In the genomic region with DNA sequence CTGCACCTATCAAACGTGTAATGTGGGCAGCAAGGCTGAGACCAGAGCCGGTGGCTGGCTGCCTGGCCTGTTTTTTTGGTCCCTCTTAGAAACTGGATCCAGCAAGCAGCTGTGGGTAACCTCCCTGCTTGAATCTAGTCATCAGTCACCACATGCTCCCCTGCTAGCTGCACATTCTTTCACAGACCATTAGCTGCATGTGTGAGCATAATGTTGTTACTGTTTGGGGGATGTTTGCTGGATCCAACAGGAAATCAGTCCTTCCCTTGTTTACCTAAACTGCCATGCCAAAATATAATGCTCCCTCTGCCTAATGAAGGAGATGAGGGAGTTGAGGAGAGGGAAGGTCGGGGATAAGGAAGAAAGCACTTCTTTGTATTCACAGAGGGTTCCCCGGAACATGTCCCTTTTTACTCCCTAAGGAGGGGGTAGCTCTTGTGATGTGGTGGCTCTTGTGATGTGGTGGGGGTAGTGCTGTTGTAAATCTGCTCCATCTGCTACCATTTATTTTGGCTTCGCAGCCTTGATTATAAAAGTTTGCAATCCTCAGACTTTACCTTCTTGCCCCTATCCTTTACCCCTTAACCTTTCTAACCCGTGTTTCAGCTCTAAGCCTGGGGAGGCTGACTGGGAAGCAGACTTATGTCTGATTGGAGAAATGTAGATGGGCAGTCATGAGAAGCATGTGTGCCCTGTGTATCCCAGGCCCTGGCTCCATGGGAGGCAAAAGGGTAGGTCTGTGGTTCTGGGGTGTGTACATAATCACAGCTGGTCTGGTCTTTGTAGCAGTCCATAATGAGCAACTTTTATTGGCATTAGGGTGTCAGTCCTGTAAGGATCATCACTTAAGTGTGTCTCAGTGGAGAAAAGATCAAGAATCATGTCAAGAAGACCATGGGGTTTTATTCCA, we compare ENCODE assay signal across 17 cellular contexts. TPM values are rescaled to one million over a fixed set of nuclear protein-coding genes. Genes with fewer than 3 reads are reported as not detected.
DNase-seq lines count a peak whose midpoint lies in the region; FAIRE-seq and TF ChIP-seq lines count a peak whose summit lies in the region.
"Had no signal": no experiment of that assay in that cellular context is flagged by ENCODE, and none has a peak within 500 bp of the region (broad histone marks: within the 10 kb centered on the region; RNA-seq: fewer than 3 reads in every experiment).

No MANE protein-coding gene starts in this region.

- no peaks in the 10 kb centered on the region for H3K9me3 ChIP-seq in SJCRH30 (replicated peaks)
- H3K9me3 ChIP-seq in hepatocyte (ENCODE audit: low read depth): no peaks in the 10 kb centered on the region
- H3K9me3 ChIP-seq in Caco-2: no peaks in the 10 kb centered on the region

- no peaks in the 10 kb centered on the region for H4K20me1 ChIP-seq in hepatocyte (ENCODE audit: insufficient read depth, poor library complexity, severe bottlenecking)

- H3K27me3 ChIP-seq in SJCRH30 (no peaks in the 10 kb centered on the region), hepatocyte (no peaks in the 10 kb centered on the region), Caco-2 (replicated peaks; ENCODE audit: control insufficient read depth, insufficient read depth, low read length) (no peaks in the 10 kb centered on the region)

- FAIRE-seq in GM12891 (lab: Jason Lieb, UNC): no peak
- FAIRE-seq in frontal cortex (lab: Jason Lieb, UNC): no peak
- FAIRE-seq: endothelial cell of umbilical vein had no signal

- H3K27ac Mint-ChIP-seq in Caco-2 (ENCODE audit: unreplicated experiment): no peak overlapping the region
- H3K27ac Mint-ChIP-seq: stimulated activated naive CD8-positive, alpha-beta T cell treated with anti-CD3 and anti-CD28 coated beads, Interleukin-15, Interleukin-2, amounts not matched to agents 100 ng/mL and 50 ng/mL, for 24 hours had no signal

- no peaks in the 10 kb centered on the region for H3K4me1 Mint-ChIP-seq in Caco-2 (ENCODE audit: low read depth, unreplicated experiment)

- H3K36me3 ChIP-seq in SJCRH30: peaks cover 18% of the 10 kb centered on the region
- no peaks in the 10 kb centered on the region for H3K36me3 ChIP-seq in hepatocyte (replicated peaks; ENCODE audit: insufficient read depth, low read depth)
- peaks cover 1% of the 10 kb centered on the region; the same call in 1 of the 2 replicates for H3K36me3 ChIP-seq in Caco-2 (ENCODE audit: control insufficient read depth, insufficient read depth, low read length)

- H3K27ac ChIP-seq in SJCRH30 (peak overlapping the region; percentile 76), hepatocyte (peak overlapping the region; percentile 8)

- no peaks in the 10 kb centered on the region for H3K9me3 Mint-ChIP-seq in Caco-2 (ENCODE audit: unreplicated experiment)
- H3K9me3 Mint-ChIP-seq: stimulated activated naive CD8-positive, alpha-beta T cell treated with anti-CD3 and anti-CD28 coated beads, Interleukin-15, Interleukin-2, amounts not matched to agents 100 ng/mL and 50 ng/mL, for 24 hours had no signal

- no peaks in the 10 kb centered on the region for H3K27me3 Mint-ChIP-seq in Caco-2 (ENCODE audit: insufficient read depth, unreplicated experiment)
- H3K27me3 Mint-ChIP-seq: stimulated activated naive CD8-positive, alpha-beta T cell treated with anti-CD3 and anti-CD28 coated beads, Interleukin-15, Interleukin-2, amounts not matched to agents 100 ng/mL and 50 ng/mL, for 24 hours had no signal

- intact Hi-C loops in Caco-2 (cut with micrococcal nuclease; ENCODE audit: unreplicated experiment): no loop called here

- no peak overlapping the region for H2AFZ ChIP-seq in hepatocyte

- H3K4me1 ChIP-seq in SJCRH30: peaks cover 22% of the 10 kb centered on the region
- peaks cover 4% of the 10 kb centered on the region for H3K4me1 ChIP-seq in hepatocyte (ENCODE audit: insufficient read depth)
- H3K4me1 ChIP-seq in Caco-2: no peaks in the 10 kb centered on the region

- DNase-seq in GM03348 (ENCODE audit: low spot score) (peak; percentile 57), SJCRH30 (peak; percentile 80 to 91), hepatocyte (ENCODE audit: low spot score) (no peak), skeletal muscle cell (ENCODE audit: low read depth) (peak; percentile 42), GM12891 (ENCODE audit: insufficient read length, low spot score) (no peak), NCI-H1105 treated with DMSO at 0.1 percent for 48 hours (lab: John Stamatoyannopoulos, UW) (no peak), frontal cortex (ENCODE audit: low spot score in 2 of 2) (no peak), Caco-2 (no peak)
- DNase-seq: NCI-H1436 treated with DMSO at 0.1 percent for 48 hours; stimulated activated CD4-positive, alpha-beta T cell treated with anti-CD3 and anti-CD28 coated beads, Interleukin-4, amount 100 ng/mL, for 1 hour; T-helper 1 cell had no signal

- H3K79me2 ChIP-seq in hepatocyte: no peaks in the 10 kb centered on the region

- peaks cover 11% of the 10 kb centered on the region for H3K36me3 Mint-ChIP-seq in Caco-2 (ENCODE audit: insufficient read depth, unreplicated experiment)

- CTCF ChIA-PET in Caco-2 (lab: Charles Lee): interaction anchor here (1.6 kb wide), 1 partner anchor 62 kb away, joined by 4 read pairs; no protein-coding TSS in a partner anchor

- no TSS peak for BruUV-seq in Caco-2 (replicated peaks; lab: Mats Ljungman, UMichigan)

- no peak overlapping the region for H3K4me3 Mint-ChIP-seq in Caco-2 (ENCODE audit: unreplicated experiment)
- H3K4me3 Mint-ChIP-seq: stimulated activated naive CD8-positive, alpha-beta T cell treated with anti-CD3 and anti-CD28 coated beads, Interleukin-15, Interleukin-2, amounts not matched to agents 100 ng/mL and 50 ng/mL, for 24 hours had no signal

- WGBS in hepatocyte (ENCODE audit: low lambda C conversion rate, missing lambda C conversion rate): 61% methylated on average over 6 of the region's 6 CpGs

- POLR2A ChIA-PET in Caco-2 (lab: Charles Lee): no interaction called here

- no peak overlapping the region for H3K4me2 ChIP-seq in hepatocyte

- no peak for TF ChIP-seq POLR2A in GM12891 (IDR thresholded peaks at IDR 0.05; ENCODE audit: low read depth, low read length)

- TF ChIP-seq CTCF in hepatocyte (IDR thresholded peaks at IDR 0.05; ENCODE audit: poor library complexity) (no peak), Caco-2 (IDR thresholded peaks at IDR 0.05; ENCODE audit: insufficient read depth in 1 of 2, low read depth in 1 of 2, low read length in 1 of 2, severe bottlenecking in 1 of 2, unreplicated experiment in 1 of 2) (no peak)

- no peaks in the 10 kb centered on the region for H3K9me2 ChIP-seq in hepatocyte (replicated peaks; ENCODE audit: insufficient read depth)

- no peak overlapping the region for H3K4me3 ChIP-seq in SJCRH30
- H3K4me3 ChIP-seq in hepatocyte: no peak overlapping the region
- no peak overlapping the region for H3K4me3 ChIP-seq in skeletal muscle cell (ENCODE audit: low read depth, low read length)
- no peak overlapping the region for H3K4me3 ChIP-seq in Caco-2 (ENCODE audit: low read depth, low read length)

TF ChIP-seq in GM12891, 5 proteins besides CTCF, POLR2A, EP300 and RAD21:
- no peak for TF ChIP-seq PAX5 (IDR thresholded peaks at IDR 0.05; ENCODE audit: insufficient read depth, low read length, severe bottlenecking)
- no peak for TF ChIP-seq POU2F2 (IDR thresholded peaks at IDR 0.05; ENCODE audit: low read depth, low read length)
- TF ChIP-seq TAF1 (IDR thresholded peaks at IDR 0.05; ENCODE audit: low read depth, low read length): no peak
- TF ChIP-seq SPI1 (IDR thresholded peaks at IDR 0.05; ENCODE audit: low read depth, low read length): no peak
- no peak for TF ChIP-seq POLR2AphosphoS5 (IDR thresholded peaks at IDR 0.05; ENCODE audit: low read depth, low read length)
TF ChIP-seq in GM12891: peak in this region for 0.

RNA-seq across cellular contexts. Expression of a gene that starts 20.8 kb away (rescaled TPM):
- total RNA-seq in SJCRH30 (2014; rRNA removed; shearing (Covaris generic)): 8.1 and 8.7 TPM in 2 replicates
- total RNA-seq in hepatocyte: 24.9 and 32.7 TPM in 2 replicates
- 33.4 and 34.4 TPM in 2 replicates for polyA plus RNA-seq in hepatocyte
- polyA plus RNA-seq in GM12891 (2012; ENCODE audit: low read depth, missing spikeins): 0.15 TPM
- total RNA-seq in frontal cortex: not detected
- total RNA-seq in Caco-2 (2022): 2.1 and 3.7 TPM in 2 replicates
- total RNA-seq: activated CD8-positive, alpha-beta memory T cell treated with anti-CD3 and anti-CD28 coated beads for 36 hours; G401; OCI-LY7 had no signal
- polyA plus RNA-seq: neural cell had no signal

Comparison
In these comparisons a context has a peak if more than half of its experiments do, and no peak if none do; other contexts are left out.
1. DNase-seq: peak in GM03348 (single experiment), SJCRH30 (2 of 2) and skeletal muscle cell (single experiment); none in hepatocyte (single experiment), GM12891 (single experiment), NCI-H1105 treated with DMSO at 0.1 percent for 48 hours (single experiment), frontal cortex (0 of 2) and Caco-2 (0 of 2).